8 cellular contexts compared by ENCODE assay signal in genomic region chr14:95233702-95234241, GRCh38.
DNase-seq lines count a peak whose midpoint lies in the region; ATAC-seq, FAIRE-seq and TF ChIP-seq lines count a peak whose summit lies in the region.

No MANE protein-coding gene starts in this region.

- H3K9ac ChIP-seq in kidney (ENCODE audit: low read length in 2 of 2), result no peak overlapping the region

- ATAC-seq in GM21390 (IDR thresholded peaks at IDR 0.05; ENCODE audit: unreplicated experiment), result peak; percentile 96
- ATAC-seq in HG03457 (IDR thresholded peaks at IDR 0.05; ENCODE audit: unreplicated experiment), result peak; percentile 83

- H3K4me1 ChIP-seq in kidney (ENCODE audit: control insufficient read depth in 1 of 2, insufficient read depth in 1 of 2, low read depth in 1 of 2, low read length in 2 of 2), result peaks cover 73 to 76% of the 10 kb centered on the region in 2 donors

- no peaks in the 10 kb centered on the region for H3K9me3 ChIP-seq in kidney (ENCODE audit: control insufficient read depth in 1 of 2, low read length in 2 of 2)

- POLR2A ChIA-PET in GM10248 (lab: Yijun Ruan, JAX), result no interaction called here

- intact Hi-C loops in kidney (cut with DNase I), result no loop called here

- H3K27ac ChIP-seq in kidney (ENCODE audit: low read depth in 2 of 2, low read length in 2 of 2), result peak overlapping the region; percentile 88 to 91

- FAIRE-seq in kidney (lab: Jason Lieb, UNC), result no peak
- FAIRE-seq in H54 (lab: Jason Lieb, UNC), result no peak

- CTCF ChIA-PET in GM10248 (lab: Yijun Ruan, JAX), result interaction anchor here (1.0 to 1.3 kb wide), 2 partner anchors 12 to 28 kb away, joined by 3 read pairs; no protein-coding TSS in a partner anchor

- no peak for TF ChIP-seq CTCF in GM10248 (IDR thresholded peaks at IDR 0.05; ENCODE audit: control extremely low read depth, extremely low read depth, low read depth, missing control alignments)
- no peak for TF ChIP-seq CTCF in kidney (IDR thresholded peaks at IDR 0.05; ENCODE audit: borderline replicate concordance, extremely low read depth, insufficient read depth)

- DNase-seq in GM10248 (ENCODE audit: extremely low spot score) (peak; percentile 88), kidney (peak; percentile 88), NCI-H187 (lab: John Stamatoyannopoulos, UW) (no peak), HPDE6-E6E7 (ENCODE audit: extremely low spot score) (no peak), H54 (ENCODE audit: insufficient read length, low spot score) (no peak), NCI-H446 (lab: John Stamatoyannopoulos, UW) (no peak)

- H3K4me3 ChIP-seq in kidney (ENCODE audit: low read length in 2 of 2), result peak overlapping the region; percentile 2 to 20

- H3K36me3 ChIP-seq in kidney (ENCODE audit: control insufficient read depth in 1 of 2, insufficient read depth in 2 of 2, low read length in 2 of 2), result no peaks in the 10 kb centered on the region

- TF ChIP-seq POLR2A in H54 (IDR thresholded peaks at IDR 0.05; ENCODE audit: low read depth, low read length), result no peak

Comparison
In these comparisons a context has a peak if more than half of its experiments do, and no peak if none do; other contexts are left out.
1. DNase-seq: peak in GM10248 (single experiment) and kidney (single experiment); none in NCI-H187 (0 of 2), HPDE6-E6E7 (single experiment), H54 (single experiment) and NCI-H446 (0 of 2).